In genomic region chr7:103113164-103113563, GRCh38 we compare ENCODE assay signal across 12 cellular contexts. TPM values are rescaled to one million over a fixed set of nuclear protein-coding genes. Genes with fewer than 3 reads are reported as not detected.
DNase-seq lines count a peak whose midpoint lies in the region; ATAC-seq and TF ChIP-seq lines count a peak whose summit lies in the region.
"Had no signal": no experiment of that assay in that cellular context is flagged by ENCODE, and none has a peak within 500 bp of the region (broad histone marks: within the 10 kb centered on the region; RNA-seq: fewer than 3 reads in every experiment).

No MANE protein-coding gene starts in this region.

- peak; percentile 75 for DNase-seq in HCEC 1CT
- peak; percentile 96 for DNase-seq in fibroblast of pulmonary artery (ENCODE audit: low read depth)
- no peak for DNase-seq in stimulated activated naive CD8-positive, alpha-beta T cell treated with anti-CD3 and anti-CD28 coated beads, Interleukin-15, Interleukin-2, amounts not matched to agents 100 U/mL and 50 U/mL, for 24 hours
- DNase-seq in OCI-M1 (lab: John Stamatoyannopoulos, UW) = no peak
- DNase-seq: activated CD8-positive, alpha-beta T cell treated with anti-CD3 and anti-CD28 coated beads, Interleukin-2, amount 10 ng/mL, durations not matched to agents 7 days and 5 days; natural killer cell had no signal

- H3K4me1 ChIP-seq in skeletal muscle satellite cell (ENCODE audit: control insufficient read depth, insufficient read depth, low read length) = peaks cover 11% of the 10 kb centered on the region
- H3K4me1 ChIP-seq: ascending aorta, HAP-1 had no signal

- peaks cover 4% of the 10 kb centered on the region for H3K36me3 ChIP-seq in skeletal muscle satellite cell (ENCODE audit: insufficient read depth, low read length)
- H3K36me3 ChIP-seq: HAP-1 had no signal

- H3K9me3 ChIP-seq in skeletal muscle satellite cell (replicated peaks; ENCODE audit: low read length) = no peaks in the 10 kb centered on the region
- H3K9me3 ChIP-seq: ascending aorta, HAP-1 had no signal

- ATAC-seq in SK-N-SH treated with all-trans-retinoic acid at 6 μM for 48 hours = peak; percentile 93
- no peak for ATAC-seq in stimulated activated naive CD8-positive, alpha-beta T cell treated with anti-CD3 and anti-CD28 coated beads, Interleukin-15, Interleukin-2, amounts not matched to agents 100 U/mL and 50 U/mL, for 24 hours
- ATAC-seq in GM21367 (IDR thresholded peaks at IDR 0.05; ENCODE audit: unreplicated experiment) = no peak
- no peak for ATAC-seq in HG02885 (IDR thresholded peaks at IDR 0.05; ENCODE audit: poor library complexity, unreplicated experiment)
- ATAC-seq: activated CD8-positive, alpha-beta T cell treated with anti-CD3 and anti-CD28 coated beads, Interleukin-2, amount 10 ng/mL, durations not matched to agents 7 days and 5 days had no signal

- H3K4me2 ChIP-seq in skeletal muscle satellite cell (ENCODE audit: low read length) = peak overlapping the region; percentile 36

- H3K27me3 ChIP-seq in skeletal muscle satellite cell (ENCODE audit: control insufficient read depth, insufficient read depth, low read length) = no peaks in the 10 kb centered on the region
- H3K27me3 ChIP-seq: ascending aorta had no signal

- H3K4me3 ChIP-seq in fibroblast of pulmonary artery (replicated peaks; ENCODE audit: low read depth, low read length) (no peak overlapping the region), skeletal muscle satellite cell (ENCODE audit: low read length) (no peak overlapping the region)
- H3K4me3 ChIP-seq: ascending aorta, HAP-1 had no signal

- H3K9ac ChIP-seq in skeletal muscle satellite cell (ENCODE audit: low read depth, low read length) = no peak overlapping the region

- no peak for TF ChIP-seq CTCF in fibroblast of pulmonary artery (IDR thresholded peaks at IDR 0.05; ENCODE audit: low read length, missing control alignments)

TF ChIP-seq in SK-N-SH treated with all-trans-retinoic acid at 6 μM for 48 hours, 23 proteins besides CTCF, POLR2A, EP300 and RAD21:
- no peak for TF ChIP-seq ZC3H10 (CRISPR knock-in tag; IDR thresholded peaks at IDR 0.05)
- TF ChIP-seq TOX (CRISPR knock-in tag; IDR thresholded peaks at IDR 0.05; ENCODE audit: borderline replicate concordance) = no peak
- no peak for TF ChIP-seq SNAI2 (CRISPR knock-in tag; IDR thresholded peaks at IDR 0.05)
- TF ChIP-seq PATZ1 (CRISPR knock-in tag; IDR thresholded peaks at IDR 0.05; ENCODE audit: borderline replicate concordance) = peak; percentile 53; the same call in 1 of the 2 replicates
- TF ChIP-seq ZNF565 (CRISPR knock-in tag; conservative IDR thresholded peaks at IDR 0.05; ENCODE audit: low read depth) = no peak
- no peak for TF ChIP-seq GLIS3 (CRISPR knock-in tag; IDR thresholded peaks at IDR 0.05)
- TF ChIP-seq ISL1 (CRISPR knock-in tag; IDR thresholded peaks at IDR 0.05) = peak; percentile 73
- no peak for TF ChIP-seq BACH2 (CRISPR knock-in tag; IDR thresholded peaks at IDR 0.05; ENCODE audit: borderline replicate concordance)
- no peak for TF ChIP-seq POU6F1 (CRISPR knock-in tag; IDR thresholded peaks at IDR 0.05; ENCODE audit: borderline replicate concordance, low read depth)
- peak; percentile 75; the same call in 1 of the 2 replicates for TF ChIP-seq ZFP3 (CRISPR knock-in tag; IDR thresholded peaks at IDR 0.05)
- no peak for TF ChIP-seq ZNF8 (CRISPR knock-in tag; IDR thresholded peaks at IDR 0.05)
- peak; percentile 86 for TF ChIP-seq CREB5 (CRISPR knock-in tag; IDR thresholded peaks at IDR 0.05; ENCODE audit: low read depth)

RNA-seq across cellular contexts. Expression of gene NAPEPLD, which starts 35.7 kb away (rescaled TPM):
- 7.4 and 10.4 TPM in 2 replicates for total RNA-seq in skeletal muscle satellite cell (2012; rRNA removed)

RNA-seq across cellular contexts. Expression of gene ARMC10, which starts 38.2 kb away (rescaled TPM):
- 29.7 and 32.5 TPM in 2 replicates for total RNA-seq in skeletal muscle satellite cell (2012; rRNA removed)

RNA-seq across cellular contexts. Expression of gene FBXL13, which starts 38.6 kb away (rescaled TPM):
- 0.66 and 1.0 TPM in 2 replicates for total RNA-seq in skeletal muscle satellite cell (2012; rRNA removed)

Comparison
In these comparisons a context has a peak if more than half of its experiments do, and no peak if none do; other contexts are left out.
1. DNase-seq: peak in HCEC 1CT (single experiment) and fibroblast of pulmonary artery (single experiment); none in stimulated activated naive CD8-positive, alpha-beta T cell treated with anti-CD3 and anti-CD28 coated beads, Interleukin-15, Interleukin-2, amounts not matched to agents 100 U/mL and 50 U/mL, for 24 hours (single experiment) and OCI-M1 (single experiment).